Comparison of ENCODE assay signal across 9 cellular contexts in the genomic region with DNA sequence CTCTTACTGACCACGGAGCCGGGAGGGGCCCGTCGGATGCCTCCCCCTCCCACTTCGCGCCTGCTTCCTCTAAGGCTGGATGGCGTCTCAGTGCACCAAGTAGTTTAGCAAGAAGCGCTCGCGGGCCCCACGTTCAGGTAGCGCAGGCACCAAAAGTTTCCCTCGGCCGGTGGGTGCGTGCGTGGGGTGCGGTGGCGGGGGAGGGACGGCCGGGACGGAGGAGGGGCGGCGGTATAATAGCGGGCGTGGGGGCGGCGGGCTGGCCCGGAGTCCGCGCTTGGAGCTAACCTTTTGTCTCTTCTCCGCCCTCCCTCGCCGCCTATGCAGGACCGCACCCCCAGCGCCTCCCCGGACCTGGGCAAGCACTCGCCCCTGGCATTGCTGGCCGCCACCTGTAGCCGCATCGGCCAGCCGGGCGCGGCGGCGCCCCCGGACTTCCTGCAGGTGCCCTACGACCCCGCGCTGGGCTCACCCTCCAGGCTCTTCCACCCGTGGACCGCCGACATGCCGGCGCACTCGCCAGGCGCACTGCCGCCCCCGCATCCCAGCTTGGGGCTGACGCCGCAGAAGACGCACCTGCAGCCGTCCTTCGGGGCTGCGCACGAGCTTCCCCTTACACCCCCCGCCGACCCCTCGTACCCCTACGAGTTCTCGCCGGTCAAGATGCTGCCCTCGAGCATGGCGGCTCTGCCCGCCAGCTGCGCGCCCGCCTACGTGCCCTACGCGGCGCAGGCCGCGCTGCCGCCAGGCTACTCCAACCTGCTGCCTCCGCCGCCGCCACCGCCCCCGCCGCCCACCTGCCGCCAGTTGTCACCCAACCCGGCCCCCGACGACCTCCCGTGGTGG. TPM values are rescaled to one million over a fixed set of nuclear protein-coding genes. Genes with fewer than 3 reads are reported as not detected.
DNase-seq lines count a peak whose midpoint lies in the region; ATAC-seq and TF ChIP-seq lines count a peak whose summit lies in the region.
"Had no signal": no experiment of that assay in that cellular context is flagged by ENCODE, and none has a peak within 500 bp of the region (broad histone marks: within the 10 kb centered on the region; RNA-seq: fewer than 3 reads in every experiment).

No MANE protein-coding gene starts in this region.

- H3K4me3 ChIP-seq in lung (peak overlapping the region; percentile 56), transverse colon (peak overlapping the region in 3 of 4 donors; percentile 36 to 62 (median 41))

- H3K36me3 ChIP-seq in lung (ENCODE audit: control insufficient read depth in 2 of 2, insufficient read depth in 2 of 2, low read length in 2 of 2) (no peaks in the 10 kb centered on the region), transverse colon (no peaks in the 10 kb centered on the region)

- no peak overlapping the region for H3K27ac Mint-ChIP-seq in activated naive CD8-positive, alpha-beta T cell treated with anti-CD3 and anti-CD28 coated beads, Interleukin-2, amount 50 U/mL, for 24 hours

- H3K27ac ChIP-seq in lung (ENCODE audit: low read depth in 1 of 2, low read length in 1 of 2) (no peak overlapping the region), transverse colon (peak overlapping the region; percentile 49 to 72 (median 58))

- peaks cover 0 to 4% of the 10 kb centered on the region in 2 donors for H3K9me3 ChIP-seq in lung (ENCODE audit: control insufficient read depth in 2 of 2, insufficient read depth in 1 of 2, low read length in 1 of 2)
- no peaks in the 10 kb centered on the region for H3K9me3 ChIP-seq in transverse colon

- DNase-seq in activated naive CD4-positive, alpha-beta T cell treated with Interleukin-2 at 50 U/mL for 16 hours, result peak; percentile 3
- no peak for DNase-seq in activated naive CD4-positive, alpha-beta T cell (lab: John Stamatoyannopoulos, UW)
- peak; percentile 11 for DNase-seq in activated naive CD8-positive, alpha-beta T cell treated with anti-CD3 and anti-CD28 coated beads, Interleukin-2, amount 50 U/mL, for 24 hours
- no peak for DNase-seq in lung (ENCODE audit: low spot score)
- peak; percentile 13 for DNase-seq in transverse colon
- no peak for DNase-seq in UCSD-AML1 (lab: John Stamatoyannopoulos, UW; ENCODE audit: unreplicated experiment)

- 5 to 13% methylated on average over 65 to 95 of the region's 95 CpGs for WGBS in lung, 2 donors
- WGBS in transverse colon (ENCODE audit: low coverage in 1 of 2), 2 donors, result 27% methylated on average over 70 of the region's 95 CpGs; no CpG with 5 or more reads in 1 of the 2 donors

- H3K27me3 ChIP-seq in lung (ENCODE audit: control insufficient read depth, insufficient read depth) (peaks cover 2% of the 10 kb centered on the region), transverse colon (peaks cover 96% of the 10 kb centered on the region)

- peaks cover 31% of the 10 kb centered on the region for H3K4me1 Mint-ChIP-seq in activated naive CD8-positive, alpha-beta T cell treated with anti-CD3 and anti-CD28 coated beads, Interleukin-2, amount 50 U/mL, for 24 hours

- peak overlapping the region; percentile 69 for H3K4me3 Mint-ChIP-seq in activated naive CD8-positive, alpha-beta T cell treated with anti-CD3 and anti-CD28 coated beads, Interleukin-2, amount 50 U/mL, for 24 hours

- in situ Hi-C loops in transverse colon (cut with MboI; ENCODE audit: low pct_ligation_motif_present in 1 of 4, low pct_unique_long_range_greater_than_20kb in 1 of 4, low sequenced_read_pairs in 3 of 4), result loop anchor here in 2 of 4 donors (25.0 kb wide), 2 partner anchors 96 to 304 kb away; a partner anchor contains a TSS

- ATAC-seq in activated naive CD8-positive, alpha-beta T cell treated with anti-CD3 and anti-CD28 coated beads, Interleukin-2, amount 50 U/mL, for 24 hours, result no peak
- ATAC-seq in lung (ENCODE audit: insufficient read depth, low FRiP score) (peak; percentile 7), GM18909 (IDR thresholded peaks at IDR 0.05; ENCODE audit: poor library complexity, unreplicated experiment) (no peak), HG02798 (IDR thresholded peaks at IDR 0.05; ENCODE audit: poor library complexity, unreplicated experiment) (no peak)

- H3K27me3 Mint-ChIP-seq in activated naive CD8-positive, alpha-beta T cell treated with anti-CD3 and anti-CD28 coated beads, Interleukin-2, amount 50 U/mL, for 24 hours, result peaks cover 66% of the 10 kb centered on the region

- no peak for TF ChIP-seq POLR2A in transverse colon (IDR thresholded peaks at IDR 0.05)

- H3K36me3 Mint-ChIP-seq in activated naive CD8-positive, alpha-beta T cell treated with anti-CD3 and anti-CD28 coated beads, Interleukin-2, amount 50 U/mL, for 24 hours (ENCODE audit: low read depth), result no peaks in the 10 kb centered on the region

- TF ChIP-seq EP300 in transverse colon (IDR thresholded peaks at IDR 0.05; ENCODE audit: low read depth), result no peak

- no peak for TF ChIP-seq CTCF in lung (IDR thresholded peaks at IDR 0.05; ENCODE audit: control extremely low read depth, extremely low read depth)
- no peak for TF ChIP-seq CTCF in transverse colon (IDR thresholded peaks at IDR 0.05)

- intact Hi-C loops in transverse colon (cut with DNase I; ENCODE audit: low total_unique reads), result loop anchor here (10.0 kb wide), 1 partner anchor 211 kb away; no protein-coding TSS in a partner anchor

- H3K9me3 Mint-ChIP-seq in activated naive CD8-positive, alpha-beta T cell treated with anti-CD3 and anti-CD28 coated beads, Interleukin-2, amount 50 U/mL, for 24 hours, result no peaks in the 10 kb centered on the region

- H3K4me1 ChIP-seq in lung (ENCODE audit: control insufficient read depth in 2 of 2, insufficient read depth in 2 of 2, low read length in 2 of 2) (peaks cover 4 to 16% of the 10 kb centered on the region in 2 donors), transverse colon (peaks cover 7 to 49% (median 33%) of the 10 kb centered on the region in 4 donors)

RNA-seq across cellular contexts. Expression of a gene that starts 1.0 kb away (rescaled TPM):
- total RNA-seq in lung (1 to 10 TPM; 4.2 to 5.2 TPM), transverse colon (1 to 10 TPM in 1 of 4 donors, under 1 TPM in 1, not detected in 2; 0.41 to 2.2 TPM)
- 1 to 10 TPM in 1 of 2 donors, under 1 TPM in 1; 0.45 to 1.6 TPM for polyA plus RNA-seq in lung
- polyA plus RNA-seq: BJ had no signal

RNA-seq across cellular contexts. Expression of a gene that starts 54.0 kb away (rescaled TPM):
- 10 to 100 TPM in 1 of 2 donors, 1 to 10 TPM in 1; 5.6 to 17.0 TPM for total RNA-seq in lung
- 10 to 100 TPM in 1 of 2 donors, 1 to 10 TPM in 1; 4.6 to 34.9 TPM for polyA plus RNA-seq in lung
- total RNA-seq in transverse colon, result not detected
- polyA plus RNA-seq: BJ had no signal

Comparison
In these comparisons a context has a peak if more than half of its experiments do, and no peak if none do; other contexts are left out.
1. DNase-seq: peak in activated naive CD4-positive, alpha-beta T cell treated with Interleukin-2 at 50 U/mL for 16 hours (single experiment), activated naive CD8-positive, alpha-beta T cell treated with anti-CD3 and anti-CD28 coated beads, Interleukin-2, amount 50 U/mL, for 24 hours (single experiment) and transverse colon (single experiment); none in activated naive CD4-positive, alpha-beta T cell (0 of 4), lung (single experiment) and UCSD-AML1 (single experiment).
2. H3K27ac ChIP-seq: peak in transverse colon (4 of 4); none in lung (0 of 2).
3. RNA of a gene that starts 54.0 kb away (total RNA-seq): 5.6 to 17.0 TPM in lung; not detected in transverse colon; every median in the first group is over 4 times any median in the second.